ENCODE assay signal across 18 cellular contexts in genomic region chr10:126921974-126922525, GRCh38. TPM values are rescaled to one million over a fixed set of nuclear protein-coding genes. Genes with fewer than 3 reads are reported as not detected.
DNase-seq lines count a peak whose midpoint lies in the region; ATAC-seq, FAIRE-seq and TF ChIP-seq lines count a peak whose summit lies in the region.
"Had no signal": no experiment of that assay in that cellular context is flagged by ENCODE, and none has a peak within 500 bp of the region (broad histone marks: within the 10 kb centered on the region; RNA-seq: fewer than 3 reads in every experiment).

No MANE protein-coding gene starts in this region.

- POLR2A ChIA-PET in activated CD4-positive, alpha-beta T cell treated with anti-CD3 and anti-CD28 coated beads, Interleukin-2, amount 10 ng/mL, durations not matched to agents 7 days and 5 days (lab: Charles Lee), result no interaction called here

- DNase-seq in AG08396 (ENCODE audit: low spot score) (peak; percentile 74), HK-2 (ENCODE audit: unreplicated experiment) (peak; percentile 29), bronchial epithelial cell (ENCODE audit: low read depth) (peak; percentile 49), iris pigment epithelial cell (ENCODE audit: low read depth) (peak; percentile 95), HUDEP-2 (lab: John Stamatoyannopoulos, UW; ENCODE audit: unreplicated experiment in 76 of 76) (no peak), DMS79 (lab: John Stamatoyannopoulos, UW) (no peak)
- DNase-seq in activated CD4-positive, alpha-beta T cell treated with anti-CD3 and anti-CD28 coated beads, Interleukin-2, amount 10 ng/mL, durations not matched to agents 7 days and 5 days, result no peak
- DNase-seq: activated CD4-positive, alpha-beta T cell treated with anti-CD3 and anti-CD28 coated beads, Interleukin-2, amount 50 U/mL, for 1 hour; anterior cingulate cortex; NCI-H1436 treated with DMSO at 0.1 percent for 48 hours; NCI-H526 treated with DMSO at 0.1 percent for 48 hours; nephron progenitor cell; RPMI8226; sigmoid colon; stimulated activated naive B cell treated with anti-CD40 and anti-IgM and Interleukin-4, amounts not matched to agents 10 μg/mL and 1 μg/mL and 100 μg/mL, for 72 hours had no signal

- H3K36me3 Mint-ChIP-seq in activated CD4-positive, alpha-beta T cell treated with anti-CD3 and anti-CD28 coated beads, Interleukin-2, amount 10 ng/mL, durations not matched to agents 7 days and 5 days (ENCODE audit: low read depth), result no peaks in the 10 kb centered on the region
- H3K36me3 Mint-ChIP-seq: stimulated activated naive B cell treated with anti-CD40 and anti-IgM and Interleukin-4, amounts not matched to agents 10 μg/mL and 1 μg/mL and 100 μg/mL, for 72 hours had no signal

- H3K27me3 Mint-ChIP-seq in activated CD4-positive, alpha-beta T cell treated with anti-CD3 and anti-CD28 coated beads, Interleukin-2, amount 10 ng/mL, durations not matched to agents 7 days and 5 days, result no peaks in the 10 kb centered on the region
- H3K27me3 Mint-ChIP-seq: stimulated activated naive B cell treated with anti-CD40 and anti-IgM and Interleukin-4, amounts not matched to agents 10 μg/mL and 1 μg/mL and 100 μg/mL, for 72 hours had no signal

- no peak overlapping the region for H3K27ac Mint-ChIP-seq in activated CD4-positive, alpha-beta T cell treated with anti-CD3 and anti-CD28 coated beads, Interleukin-2, amount 10 ng/mL, durations not matched to agents 7 days and 5 days
- H3K27ac Mint-ChIP-seq: stimulated activated naive B cell treated with anti-CD40 and anti-IgM and Interleukin-4, amounts not matched to agents 10 μg/mL and 1 μg/mL and 100 μg/mL, for 72 hours; T-helper 2 cell treated with Interferon-gamma antibody and Interleukin-4, amounts not matched to agents 5 μg/mL and 100 μg/mL, for 36 hours had no signal

- no peak for ATAC-seq in GM21825 (IDR thresholded peaks at IDR 0.05; ENCODE audit: unreplicated experiment)
- ATAC-seq: K562; stimulated activated naive B cell treated with anti-CD40 and anti-IgM and Interleukin-4, amounts not matched to agents 10 μg/mL and 1 μg/mL and 100 μg/mL, for 72 hours had no signal

- no peak overlapping the region for H3K4me3 Mint-ChIP-seq in activated CD4-positive, alpha-beta T cell treated with anti-CD3 and anti-CD28 coated beads, Interleukin-2, amount 10 ng/mL, durations not matched to agents 7 days and 5 days
- H3K4me3 Mint-ChIP-seq: nephron progenitor cell; stimulated activated naive B cell treated with anti-CD40 and anti-IgM and Interleukin-4, amounts not matched to agents 10 μg/mL and 1 μg/mL and 100 μg/mL, for 72 hours; T-helper 2 cell treated with Interferon-gamma antibody and Interleukin-4, amounts not matched to agents 5 μg/mL and 100 μg/mL, for 36 hours had no signal

- no peaks in the 10 kb centered on the region for H3K27me3 ChIP-seq in bronchial epithelial cell (ENCODE audit: control insufficient read depth, insufficient read depth, low read length)
- H3K27me3 ChIP-seq: sigmoid colon had no signal

- no peak for TF ChIP-seq CTCF in bronchial epithelial cell (IDR thresholded peaks at IDR 0.05; ENCODE audit: insufficient read depth, low read length, severe bottlenecking)

- peaks cover 5% of the 10 kb centered on the region for H3K36me3 ChIP-seq in bronchial epithelial cell (ENCODE audit: control insufficient read depth, insufficient read depth, low read length)

- CTCF ChIA-PET in activated CD4-positive, alpha-beta T cell treated with anti-CD3 and anti-CD28 coated beads, Interleukin-2, amount 10 ng/mL, durations not matched to agents 7 days and 5 days (lab: Charles Lee), result interaction anchor here (0.7 kb wide), 1 partner anchor 260 kb away, joined by 5 read pairs; no protein-coding TSS in a partner anchor

- no peak overlapping the region for H3K4me3 ChIP-seq in bronchial epithelial cell (ENCODE audit: low read depth, low read length)
- H3K4me3 ChIP-seq: K562, sigmoid colon had no signal

- H3K9me3 Mint-ChIP-seq in activated CD4-positive, alpha-beta T cell treated with anti-CD3 and anti-CD28 coated beads, Interleukin-2, amount 10 ng/mL, durations not matched to agents 7 days and 5 days, result peaks cover 6% of the 10 kb centered on the region

- no peak for FAIRE-seq in bronchial epithelial cell (lab: Jason Lieb, UNC)
- FAIRE-seq: K562 had no signal

- H3K4me1 Mint-ChIP-seq in activated CD4-positive, alpha-beta T cell treated with anti-CD3 and anti-CD28 coated beads, Interleukin-2, amount 10 ng/mL, durations not matched to agents 7 days and 5 days, result no peaks in the 10 kb centered on the region
- H3K4me1 Mint-ChIP-seq: stimulated activated naive B cell treated with anti-CD40 and anti-IgM and Interleukin-4, amounts not matched to agents 10 μg/mL and 1 μg/mL and 100 μg/mL, for 72 hours had no signal

RNA-seq across cellular contexts. Expression of gene DOCK1, which starts 16.8 kb away (rescaled TPM):
- 148 and 173 TPM in 2 replicates for total RNA-seq in bronchial epithelial cell
- total RNA-seq in activated CD4-positive, alpha-beta T cell treated with anti-CD3 and anti-CD28 coated beads, Interleukin-2, amount 10 ng/mL, durations not matched to agents 7 days and 5 days, result under 1 TPM in 1 of 2 experiments, not detected in 1; 0.05 TPM

Comparison
In these comparisons a context has a peak if more than half of its experiments do, and no peak if none do; other contexts are left out.
1. DNase-seq: peak in AG08396 (single experiment), HK-2 (single experiment), bronchial epithelial cell (single experiment) and iris pigment epithelial cell (single experiment); none in HUDEP-2 (0 of 76), activated CD4-positive, alpha-beta T cell treated with anti-CD3 and anti-CD28 coated beads, Interleukin-2, amount 10 ng/mL, durations not matched to agents 7 days and 5 days (single experiment) and DMS79 (single experiment).
2. RNA of gene DOCK1, which starts 16.8 kb away (total RNA-seq): 148 to 173 TPM in bronchial epithelial cell; 0.05 TPM in activated CD4-positive, alpha-beta T cell treated with anti-CD3 and anti-CD28 coated beads, Interleukin-2, amount 10 ng/mL, durations not matched to agents 7 days and 5 days; every median in the first group is over 100 times any median in the second.